ENCODE assay signal across 10 cellular contexts in the genomic region with DNA sequence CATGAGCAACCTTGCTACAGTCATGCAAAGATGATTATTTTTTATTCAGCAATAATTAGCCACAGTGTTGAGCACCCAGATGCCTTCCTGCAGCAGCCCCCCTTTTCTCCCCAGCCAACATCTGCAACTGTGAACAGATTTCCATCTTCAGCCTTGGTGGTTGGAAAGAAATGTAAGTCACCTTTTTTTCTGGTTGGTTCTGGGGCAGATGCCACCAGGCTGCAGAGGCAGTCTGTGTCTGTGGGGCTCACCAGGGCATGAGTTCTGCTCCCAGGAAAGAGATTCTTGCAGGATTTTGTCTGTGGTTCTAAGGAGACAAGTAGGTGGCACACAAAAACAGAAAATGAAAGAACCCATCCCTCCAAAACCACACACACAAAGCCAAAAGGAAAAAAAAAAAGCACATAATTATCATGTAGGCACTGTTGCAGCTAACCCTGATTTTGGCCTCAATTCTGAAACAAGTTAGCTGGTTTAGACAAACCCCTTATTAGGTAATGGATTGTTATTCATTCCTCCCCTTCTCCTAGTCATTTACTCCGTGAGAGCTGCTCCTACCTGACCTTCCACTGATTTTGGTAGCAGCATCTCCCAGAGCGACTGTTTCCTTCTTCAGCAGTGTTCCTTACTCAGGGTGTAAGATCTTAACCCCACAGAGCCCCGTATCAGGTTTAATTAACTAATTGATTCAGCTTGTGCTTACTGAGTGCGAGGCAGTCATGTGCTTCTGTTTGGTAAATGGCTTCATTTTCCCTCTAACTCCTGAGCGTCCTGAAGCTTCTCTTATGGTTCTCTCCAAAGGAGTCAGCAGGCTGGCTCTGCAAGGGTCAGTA. TPM values are rescaled to one million over a fixed set of nuclear protein-coding genes. Genes with fewer than 3 reads are reported as not detected.
DNase-seq lines count a peak whose midpoint lies in the region; ATAC-seq and TF ChIP-seq lines count a peak whose summit lies in the region.
"Had no signal": no experiment of that assay in that cellular context is flagged by ENCODE, and none has a peak within 500 bp of the region (broad histone marks: within the 10 kb centered on the region; RNA-seq: fewer than 3 reads in every experiment).

No MANE protein-coding gene starts in this region.

- H3K9me3 ChIP-seq in IMR-90 (ENCODE audit: control insufficient read depth, insufficient read depth, low read length) (no peaks in the 10 kb centered on the region), adipocyte (ENCODE audit: control insufficient read depth, low read length) (no peaks in the 10 kb centered on the region), mesenchymal stem cell (ENCODE audit: control insufficient read depth, low read length) (no peaks in the 10 kb centered on the region)

- intact Hi-C loops in IMR-90 (cut with micrococcal nuclease), result loop anchor here (2.0 kb wide), 1 partner anchor 13 kb away; no protein-coding TSS in a partner anchor

- peak overlapping the region; percentile 65 to 76 for H4K8ac ChIP-seq in IMR-90 (ENCODE audit: low read depth in 2 of 2, low read length in 2 of 2)
- no peak overlapping the region for H4K8ac ChIP-seq in mesenchymal stem cell (ENCODE audit: low read length)
- H4K8ac ChIP-seq in mesendoderm (ENCODE audit: low read depth, low read length), result no peak overlapping the region

- H2AK5ac ChIP-seq in IMR-90 (ENCODE audit: low read depth, low read length) (peak overlapping the region; percentile 68), mesenchymal stem cell (ENCODE audit: low read length, severe bottlenecking) (peak overlapping the region; percentile 80), mesendoderm (ENCODE audit: low read length) (no peak overlapping the region)

- H4K91ac ChIP-seq in IMR-90 (ENCODE audit: insufficient read depth, low read depth, low read length), result peak overlapping the region; percentile 92
- no peak overlapping the region for H4K91ac ChIP-seq in mesenchymal stem cell (ENCODE audit: low read length)

- BruUV-seq in IMR-90 (replicated peaks; lab: Mats Ljungman, UMichigan), result no TSS peak

- H3K79me2 ChIP-seq in ACC112 (ENCODE audit: control insufficient read depth, insufficient read depth, low read length, unreplicated experiment) (peaks cover 72% of the 10 kb centered on the region), mesendoderm (ENCODE audit: control insufficient read depth, insufficient read depth, low read length) (peaks cover 6% of the 10 kb centered on the region)

- H3K4me1 ChIP-seq in ACC112 (ENCODE audit: control insufficient read depth, insufficient read depth, low read length, unreplicated experiment) (peaks cover 69% of the 10 kb centered on the region), IMR-90 (ENCODE audit: control insufficient read depth, insufficient read depth, low read length) (peaks cover 40% of the 10 kb centered on the region), adipocyte (ENCODE audit: control insufficient read depth, insufficient read depth, low read length) (peaks cover 72% of the 10 kb centered on the region), mesenchymal stem cell (ENCODE audit: control insufficient read depth, insufficient read depth, low read depth, low read length) (peaks cover 42% of the 10 kb centered on the region), mesendoderm (ENCODE audit: control insufficient read depth, low read depth, low read length) (peaks cover 1% of the 10 kb centered on the region)

- H3K9ac ChIP-seq in IMR-90 (ENCODE audit: low read depth, low read length), result peak overlapping the region; percentile 35
- peak overlapping the region; percentile 67 for H3K9ac ChIP-seq in adipocyte (ENCODE audit: low read length)
- H3K9ac ChIP-seq in mesenchymal stem cell (ENCODE audit: low read length), result peak overlapping the region; percentile 76
- no peak overlapping the region for H3K9ac ChIP-seq in mesendoderm (ENCODE audit: low read length)

- H2BK20ac ChIP-seq in IMR-90 (ENCODE audit: low read depth, low read length), result peak overlapping the region; percentile 87

- H3K9me1 ChIP-seq in IMR-90 (ENCODE audit: insufficient read depth, low read length), result peaks cover 44% of the 10 kb centered on the region

- H3K23ac ChIP-seq in IMR-90 (ENCODE audit: low read depth, low read length) (peak overlapping the region; percentile 57), mesenchymal stem cell (ENCODE audit: low read length in 2 of 2) (no peak overlapping the region), mesendoderm (ENCODE audit: low read length) (no peak overlapping the region)

- H3K14ac ChIP-seq in IMR-90 (replicated peaks; ENCODE audit: low read depth, low read length), result peak overlapping the region; percentile 35
- no peak overlapping the region for H3K14ac ChIP-seq in mesenchymal stem cell (ENCODE audit: low read length in 2 of 2)

- H3K4me2 ChIP-seq in IMR-90 (ENCODE audit: low read depth, low read length) (peak overlapping the region; percentile 60), mesenchymal stem cell (ENCODE audit: low read length, poor library complexity, severe bottlenecking) (peak overlapping the region; percentile 10), mesendoderm (ENCODE audit: low read length) (no peak overlapping the region)

- peak overlapping the region; percentile 94 for H3K27ac ChIP-seq in ACC112 (ENCODE audit: low read depth, low read length)
- peak overlapping the region; percentile 64 for H3K27ac ChIP-seq in IMR-90 (ENCODE audit: insufficient read depth, low read length)
- peak overlapping the region; percentile 84 for H3K27ac ChIP-seq in mesenchymal stem cell (ENCODE audit: low read length, poor library complexity, severe bottlenecking)
- H3K27ac ChIP-seq in mesendoderm (ENCODE audit: low read depth, low read length), result no peak overlapping the region

- H2BK120ac ChIP-seq in IMR-90 (ENCODE audit: low read depth, low read length), result peak overlapping the region; percentile 92
- H2BK120ac ChIP-seq in mesenchymal stem cell (ENCODE audit: low read depth, low read length), result peak overlapping the region; percentile 71
- no peak overlapping the region for H2BK120ac ChIP-seq in mesendoderm (ENCODE audit: low read depth, low read length)

- H2BK5ac ChIP-seq in IMR-90 (ENCODE audit: low read depth, low read length, poor library complexity, severe bottlenecking), result peak overlapping the region; percentile 53
- H2BK5ac ChIP-seq in mesenchymal stem cell (ENCODE audit: low read depth, low read length, poor library complexity, severe bottlenecking), result no peak overlapping the region
- H2BK5ac ChIP-seq in mesendoderm (ENCODE audit: low read length), result no peak overlapping the region

- H2AFZ ChIP-seq in ACC112 (ENCODE audit: low read length, unreplicated experiment) (no peak overlapping the region), IMR-90 (replicated peaks; ENCODE audit: low read length, poor library complexity) (no peak overlapping the region), mesenchymal stem cell (ENCODE audit: low read depth, low read length) (no peak overlapping the region)

- no peak for TF ChIP-seq CTCF in IMR-90 (conservative IDR thresholded peaks at IDR 0.05; ENCODE audit: low read depth, low read length)

- no peaks in the 10 kb centered on the region for H3K27me3 ChIP-seq in ACC112 (ENCODE audit: insufficient read depth, low read length)
- H3K27me3 ChIP-seq in IMR-90 (ENCODE audit: control insufficient read depth, insufficient read depth, low read length), result no peaks in the 10 kb centered on the region
- no peaks in the 10 kb centered on the region for H3K27me3 ChIP-seq in adipocyte (replicated peaks; ENCODE audit: control insufficient read depth, insufficient read depth, low read length)
- H3K27me3 ChIP-seq in mesenchymal stem cell (ENCODE audit: control insufficient read depth in 1 of 2, insufficient read depth in 1 of 2, low read length in 2 of 2), result no peaks in the 10 kb centered on the region
- H3K27me3 ChIP-seq in mesendoderm (ENCODE audit: insufficient read depth, low read length, poor library complexity), result no peaks in the 10 kb centered on the region

- ATAC-seq in IMR-90 (ENCODE audit: low read depth) (0 out of 2 replicates have a peak, but pooled peaks have one; percentile 5), HG02840 (IDR thresholded peaks at IDR 0.05; ENCODE audit: low FRiP score, unreplicated experiment) (no peak), GM21367 (IDR thresholded peaks at IDR 0.05; ENCODE audit: unreplicated experiment) (no peak)

- H3K79me1 ChIP-seq in IMR-90 (ENCODE audit: low read depth in 1 of 2, low read length in 2 of 2), result peaks cover 35 to 81% of the 10 kb centered on the region in 2 experiments
- peaks cover 22% of the 10 kb centered on the region for H3K79me1 ChIP-seq in mesenchymal stem cell (replicated peaks; ENCODE audit: low read length, poor library complexity, severe bottlenecking)
- H3K79me1 ChIP-seq in mesendoderm (ENCODE audit: low read length), result peaks cover 16% of the 10 kb centered on the region

- H2BK15ac ChIP-seq in IMR-90 (ENCODE audit: low read depth, low read length) (peak overlapping the region; percentile 59; the same call in 2 of the 3 replicates), mesenchymal stem cell (ENCODE audit: low read depth, poor library complexity, severe bottlenecking) (peak overlapping the region; percentile 63), mesendoderm (replicated peaks; ENCODE audit: low read depth) (no peak overlapping the region)

- POLR2A ChIA-PET in IMR-90 (lab: Charles Lee; ENCODE audit: unreplicated experiment), result interaction anchor here (0.6 kb wide), 1 partner anchor 1565 kb away, joined by 3 read pairs; no protein-coding TSS in a partner anchor

- H2BK12ac ChIP-seq in mesenchymal stem cell (ENCODE audit: low read length in 2 of 2), result no peak overlapping the region

- peak overlapping the region; percentile 37 for H2AK9ac ChIP-seq in IMR-90 (replicated peaks; ENCODE audit: low read depth, low read length, poor library complexity)

- H4K20me1 ChIP-seq in IMR-90 (ENCODE audit: insufficient read depth, low read length), result peaks cover 36% of the 10 kb centered on the region

- H4K5ac ChIP-seq in IMR-90 (ENCODE audit: low read depth, low read length) (peak overlapping the region; percentile 62), mesendoderm (ENCODE audit: low read length) (no peak overlapping the region)

- no peak for TF ChIP-seq POLR2A in IMR-90 (IDR thresholded peaks at IDR 0.05; ENCODE audit: low read depth, low read length)

- H3K4me3 ChIP-seq in ACC112 (ENCODE audit: low read depth, low read length), result peak overlapping the region; percentile 28
- H3K4me3 ChIP-seq in IMR-90 (ENCODE audit: insufficient read depth, low read depth, low read length), result no peak overlapping the region
- H3K4me3 ChIP-seq in adipocyte (ENCODE audit: low read length), result peak overlapping the region; percentile 28
- H3K4me3 ChIP-seq in mesenchymal stem cell (ENCODE audit: insufficient read depth in 1 of 2, low read depth in 1 of 2, low read length in 2 of 2), result no peak overlapping the region
- H3K4me3 ChIP-seq in mesendoderm (ENCODE audit: low read length), result no peak overlapping the region

- H3K4ac ChIP-seq in IMR-90 (ENCODE audit: low read depth, low read length) (peak overlapping the region; percentile 82), mesenchymal stem cell (ENCODE audit: low read depth in 1 of 2, low read length in 2 of 2) (peak overlapping the region in 1 of 2 experiments; percentile 53), mesendoderm (ENCODE audit: low read depth, low read length) (no peak overlapping the region)

- CTCF ChIA-PET in IMR-90 (lab: Yijun Ruan, JAX), result interaction anchor here (0.6 to 1.6 kb wide), 3 partner anchors 11 to 165 kb away, joined by 3 to 5 read pairs (median 3); no protein-coding TSS in a partner anchor

- H3K18ac ChIP-seq in IMR-90 (ENCODE audit: low read depth, low read length) (peak overlapping the region; percentile 60), mesenchymal stem cell (ENCODE audit: low read depth in 1 of 2, low read length in 2 of 2) (peak overlapping the region; percentile 26 to 70), mesendoderm (ENCODE audit: low read length) (no peak overlapping the region)

- peak; percentile 59 for DNase-seq in IMR-90
- DNase-seq in adipocyte (ENCODE audit: low read depth), result peak; percentile 48
- DNase-seq in mesenchymal stem cell, result peak; percentile 41
- no peak for DNase-seq in cortex of kidney (lab: John Stamatoyannopoulos, UW)
- DNase-seq in mesendoderm, result no peak
- DNase-seq: kidney glomerular epithelial cell, NCI-H1930 had no signal

- H3K56ac ChIP-seq in IMR-90 (ENCODE audit: extremely low read depth, insufficient read depth, low read length), result peak overlapping the region; percentile 44
- no peak overlapping the region for H3K56ac ChIP-seq in mesendoderm (ENCODE audit: low read length)

- no peak for TF ChIP-seq RAD21 in IMR-90 (IDR thresholded peaks at IDR 0.05; ENCODE audit: low read length)

- H3K36me3 ChIP-seq in ACC112 (ENCODE audit: insufficient read depth, low read length) (no peaks in the 10 kb centered on the region), IMR-90 (ENCODE audit: control insufficient read depth, insufficient read depth, low read length) (0 out of 2 replicates have a peak, but pooled peaks cover 3% of the 10 kb centered on the region), adipocyte (ENCODE audit: control insufficient read depth, insufficient read depth, low read length, severe bottlenecking) (peaks cover 10% of the 10 kb centered on the region), mesenchymal stem cell (ENCODE audit: control insufficient read depth in 1 of 2, insufficient read depth in 2 of 2, low read depth in 1 of 2, low read length in 2 of 2) (peaks cover 4 to 6% of the 10 kb centered on the region in 2 experiments), mesendoderm (ENCODE audit: control insufficient read depth, insufficient read depth, low read length) (no peaks in the 10 kb centered on the region)

- no CpG with 5 or more reads among the region's 5 CpGs for WGBS in IMR-90 (ENCODE audit: extremely low coverage in 2 of 2, insufficient read length in 1 of 2), 2 experiments
- 71% methylated on average over 5 of the region's 5 CpGs for WGBS in mesenchymal stem cell
- no CpG with 5 or more reads among the region's 5 CpGs for WGBS in mesendoderm (ENCODE audit: extremely low coverage, insufficient coverage, low lambda C conversion rate)

- dilution Hi-C loops in IMR-90 (cut with HindIII; ENCODE audit: low sequenced_read_pairs, unreplicated experiment), result no loop called here

- in situ Hi-C loops in IMR-90 (cut with MboI; ENCODE audit: low sequenced_read_pairs), result no loop called here

RNA-seq across cellular contexts. Expression of gene GALNT2, which starts 36.5 kb away (rescaled TPM):
- 50.4 and 58.6 TPM in 2 replicates for total RNA-seq in IMR-90 (2012; rRNA removed)
- 170 and 189 TPM in 2 replicates for polyA plus RNA-seq in IMR-90 (2012; rRNA removed)
- polyA plus RNA-seq in IMR-90 (2012; cell fraction: cytosol; rRNA removed), result 173 and 231 TPM in 2 replicates
- polyA plus RNA-seq in IMR-90 (2012; cell fraction: nucleus; rRNA removed; ENCODE audit: low replicate concordance), result 130 and 137 TPM in 2 replicates
- 128 TPM for polyA plus RNA-seq in mesenchymal stem cell (2013, experiment 1 of 2)
- polyA plus RNA-seq in mesenchymal stem cell (2013, experiment 2 of 2), result 130 TPM
- 36.8 TPM for polyA plus RNA-seq in mesendoderm (2013, experiment 1 of 2)
- polyA plus RNA-seq in mesendoderm (2013, experiment 2 of 2), result 37.2 TPM

Comparison
In these comparisons a context has a peak if more than half of its experiments do, and no peak if none do; other contexts are left out.
1. H3K4me3 ChIP-seq: peak in ACC112 (single experiment) and adipocyte (single experiment); none in IMR-90 (single experiment), mesenchymal stem cell (0 of 2) and mesendoderm (single experiment).
2. DNase-seq: peak in IMR-90 (single experiment), adipocyte (single experiment) and mesenchymal stem cell (single experiment); none in cortex of kidney (single experiment) and mesendoderm (single experiment).
3. H4K8ac ChIP-seq: peak in IMR-90 (2 of 2); none in mesenchymal stem cell (single experiment) and mesendoderm (single experiment).